ENCODE assay signal across 1 cellular context in the genomic region with DNA sequence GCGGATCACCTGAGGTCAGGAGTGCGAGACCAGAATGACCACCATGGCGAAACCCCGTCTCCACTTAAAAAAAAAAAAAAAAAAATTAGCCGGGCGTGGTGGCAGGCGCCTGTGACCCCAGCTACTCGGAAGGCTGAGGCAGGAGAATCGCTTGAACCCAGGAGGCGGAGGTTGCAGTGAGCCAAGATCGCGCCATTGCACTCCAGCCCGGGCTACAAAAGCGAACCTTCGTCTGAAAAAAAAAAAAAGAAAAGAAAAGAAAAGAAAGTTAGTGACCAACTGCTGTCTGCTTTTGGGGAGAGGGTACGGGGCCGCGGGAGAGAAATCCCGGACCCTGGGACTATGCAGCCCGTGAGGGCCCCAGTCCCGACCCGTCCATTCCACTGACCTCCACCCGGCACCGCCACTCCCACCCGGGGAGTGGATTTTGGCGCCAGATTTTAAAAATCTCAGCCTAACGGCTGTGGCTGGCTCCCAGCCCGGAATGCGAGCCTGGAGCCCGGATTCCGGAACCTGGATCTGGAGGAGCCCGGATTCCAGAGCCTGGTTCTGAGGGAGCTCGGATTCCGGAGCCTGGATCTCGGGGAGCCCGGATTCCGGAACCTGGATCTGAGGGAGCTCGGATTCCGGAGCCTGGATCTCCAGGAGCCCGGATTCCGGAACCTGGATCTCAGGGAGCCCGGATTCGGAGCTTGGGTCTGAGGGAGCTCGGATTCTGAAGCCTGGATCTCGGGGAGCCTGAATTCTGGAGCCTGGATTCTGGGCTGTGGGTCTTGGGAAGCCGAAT.
TF ChIP-seq lines count a peak whose summit lies in the region.

No MANE protein-coding gene starts in this region.

TF ChIP-seq in HEK293, 187 proteins besides CTCF, POLR2A, EP300 and RAD21 (continued from another document and continues in another):
- TF ChIP-seq, protein P1, sequence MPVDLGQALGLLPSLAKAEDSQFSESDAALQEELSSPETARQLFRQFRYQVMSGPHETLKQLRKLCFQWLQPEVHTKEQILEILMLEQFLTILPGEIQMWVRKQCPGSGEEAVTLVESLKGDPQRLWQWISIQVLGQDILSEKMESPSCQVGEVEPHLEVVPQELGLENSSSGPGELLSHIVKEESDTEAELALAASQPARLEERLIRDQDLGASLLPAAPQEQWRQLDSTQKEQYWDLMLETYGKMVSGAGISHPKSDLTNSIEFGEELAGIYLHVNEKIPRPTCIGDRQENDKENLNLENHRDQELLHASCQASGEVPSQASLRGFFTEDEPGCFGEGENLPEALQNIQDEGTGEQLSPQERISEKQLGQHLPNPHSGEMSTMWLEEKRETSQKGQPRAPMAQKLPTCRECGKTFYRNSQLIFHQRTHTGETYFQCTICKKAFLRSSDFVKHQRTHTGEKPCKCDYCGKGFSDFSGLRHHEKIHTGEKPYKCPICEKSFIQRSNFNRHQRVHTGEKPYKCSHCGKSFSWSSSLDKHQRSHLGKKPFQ (tag by site-specific recombination; IDR thresholded peaks at IDR 0.05): no peak
- TF ChIP-seq ZNF596 (tag by site-specific recombination; IDR thresholded peaks at IDR 0.05) (no peak), ZNF223 (tag by site-specific recombination; IDR thresholded peaks at IDR 0.05) (no peak), SCRT2 (tag by site-specific recombination; IDR thresholded peaks at IDR 0.05) (no peak), GLI4 (tag by site-specific recombination; IDR thresholded peaks at IDR 0.05) (no peak), ZNF621 (tag by site-specific recombination; IDR thresholded peaks at IDR 0.05) (no peak), ZNF777 (tag by site-specific recombination; IDR thresholded peaks at IDR 0.05; ENCODE audit: borderline replicate concordance) (no peak), OSR2 (tag by site-specific recombination; IDR thresholded peaks at IDR 0.05) (no peak), YY1 (tag by site-specific recombination; IDR thresholded peaks at IDR 0.05) (0 out of 2 replicates have a peak, but pooled peaks have one; percentile 42), ZNF354C (tag by site-specific recombination; IDR thresholded peaks at IDR 0.05; ENCODE audit: borderline replicate concordance, low read depth) (no peak), ZNF664 (tag by site-specific recombination; IDR thresholded peaks at IDR 0.05) (no peak), ZNF677 (tag by site-specific recombination; IDR thresholded peaks at IDR 0.05) (peak; percentile 67; the same call in 1 of the 2 replicates), ZNF626 (tag by site-specific recombination; IDR thresholded peaks at IDR 0.05) (no peak), ZNF571 (tag by site-specific recombination; IDR thresholded peaks at IDR 0.05) (no peak), ZBTB48 (tag by site-specific recombination; IDR thresholded peaks at IDR 0.05) (no peak), ZNF366 (tag by site-specific recombination; conservative IDR thresholded peaks at IDR 0.05) (no peak), ZFHX2 (tag by site-specific recombination; conservative IDR thresholded peaks at IDR 0.05) (no peak), ZNF521 (tag by site-specific recombination; IDR thresholded peaks at IDR 0.05) (no peak), ZNF23 (tag by site-specific recombination; IDR thresholded peaks at IDR 0.05; ENCODE audit: borderline replicate concordance) (no peak), ZNF404 (tag by site-specific recombination; IDR thresholded peaks at IDR 0.05) (no peak), ZNF623 (tag by site-specific recombination; IDR thresholded peaks at IDR 0.05) (peak; percentile 36; the same call in 1 of the 2 replicates), ZXDB (tag by site-specific recombination; IDR thresholded peaks at IDR 0.05) (peak; percentile 78), ZNF19 (tag by site-specific recombination; IDR thresholded peaks at IDR 0.05; ENCODE audit: low read depth) (no peak), ZNF211 (tag by site-specific recombination; IDR thresholded peaks at IDR 0.05; ENCODE audit: low read depth) (no peak), ZNF24 (tag by site-specific recombination; IDR thresholded peaks at IDR 0.05) (peak; percentile 86; the same call in 1 of the 2 replicates), ZNF558 (tag by site-specific recombination; IDR thresholded peaks at IDR 0.05) (peak; percentile 73), ZNF701 (tag by site-specific recombination; IDR thresholded peaks at IDR 0.05) (no peak), ZBTB17 (tag by site-specific recombination; IDR thresholded peaks at IDR 0.05) (peak; percentile 92), ZNF221 (tag by site-specific recombination; IDR thresholded peaks at IDR 0.05; ENCODE audit: borderline replicate concordance) (0 out of 2 replicates have a peak, but pooled peaks have one; percentile 89), ZNF391 (tag by site-specific recombination; IDR thresholded peaks at IDR 0.05; ENCODE audit: borderline replicate concordance, low read depth) (peak; percentile 66; the same call in 1 of the 2 replicates), ZNF416 (tag by site-specific recombination; IDR thresholded peaks at IDR 0.05) (no peak), ZNF132 (tag by site-specific recombination; IDR thresholded peaks at IDR 0.05; ENCODE audit: borderline replicate concordance) (no peak), ZNF302 (tag by site-specific recombination; IDR thresholded peaks at IDR 0.05; ENCODE audit: low read depth) (no peak), SP3 (tag by site-specific recombination; IDR thresholded peaks at IDR 0.05) (peak; percentile 44), ZNF175 (tag by site-specific recombination; IDR thresholded peaks at IDR 0.05) (no peak), MEIS1 (CRISPR knock-in tag; IDR thresholded peaks at IDR 0.05; ENCODE audit: borderline replicate concordance) (no peak)
- TF ChIP-seq, protein P2, sequence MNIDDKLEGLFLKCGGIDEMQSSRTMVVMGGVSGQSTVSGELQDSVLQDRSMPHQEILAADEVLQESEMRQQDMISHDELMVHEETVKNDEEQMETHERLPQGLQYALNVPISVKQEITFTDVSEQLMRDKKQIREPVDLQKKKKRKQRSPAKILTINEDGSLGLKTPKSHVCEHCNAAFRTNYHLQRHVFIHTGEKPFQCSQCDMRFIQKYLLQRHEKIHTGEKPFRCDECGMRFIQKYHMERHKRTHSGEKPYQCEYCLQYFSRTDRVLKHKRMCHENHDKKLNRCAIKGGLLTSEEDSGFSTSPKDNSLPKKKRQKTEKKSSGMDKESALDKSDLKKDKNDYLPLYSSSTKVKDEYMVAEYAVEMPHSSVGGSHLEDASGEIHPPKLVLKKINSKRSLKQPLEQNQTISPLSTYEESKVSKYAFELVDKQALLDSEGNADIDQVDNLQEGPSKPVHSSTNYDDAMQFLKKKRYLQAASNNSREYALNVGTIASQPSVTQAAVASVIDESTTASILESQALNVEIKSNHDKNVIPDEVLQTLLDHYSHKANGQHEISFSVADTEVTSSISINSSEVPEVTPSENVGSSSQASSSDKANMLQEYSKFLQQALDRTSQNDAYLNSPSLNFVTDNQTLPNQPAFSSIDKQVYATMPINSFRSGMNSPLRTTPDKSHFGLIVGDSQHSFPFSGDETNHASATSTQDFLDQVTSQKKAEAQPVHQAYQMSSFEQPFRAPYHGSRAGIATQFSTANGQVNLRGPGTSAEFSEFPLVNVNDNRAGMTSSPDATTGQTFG (tag by site-specific recombination; IDR thresholded peaks at IDR 0.05; ENCODE audit: borderline replicate concordance): no peak
- TF ChIP-seq, protein P3, sequence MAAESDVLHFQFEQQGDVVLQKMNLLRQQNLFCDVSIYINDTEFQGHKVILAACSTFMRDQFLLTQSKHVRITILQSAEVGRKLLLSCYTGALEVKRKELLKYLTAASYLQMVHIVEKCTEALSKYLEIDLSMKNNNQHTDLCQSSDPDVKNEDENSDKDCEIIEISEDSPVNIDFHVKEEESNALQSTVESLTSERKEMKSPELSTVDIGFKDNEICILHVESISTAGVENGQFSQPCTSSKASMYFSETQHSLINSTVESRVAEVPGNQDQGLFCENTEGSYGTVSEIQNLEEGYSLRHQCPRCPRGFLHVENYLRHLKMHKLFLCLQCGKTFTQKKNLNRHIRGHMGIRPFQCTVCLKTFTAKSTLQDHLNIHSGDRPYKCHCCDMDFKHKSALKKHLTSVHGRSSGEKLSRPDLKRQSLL (tag by site-specific recombination; IDR thresholded peaks at IDR 0.05): peak; percentile 100
- TF ChIP-seq, protein P4, sequence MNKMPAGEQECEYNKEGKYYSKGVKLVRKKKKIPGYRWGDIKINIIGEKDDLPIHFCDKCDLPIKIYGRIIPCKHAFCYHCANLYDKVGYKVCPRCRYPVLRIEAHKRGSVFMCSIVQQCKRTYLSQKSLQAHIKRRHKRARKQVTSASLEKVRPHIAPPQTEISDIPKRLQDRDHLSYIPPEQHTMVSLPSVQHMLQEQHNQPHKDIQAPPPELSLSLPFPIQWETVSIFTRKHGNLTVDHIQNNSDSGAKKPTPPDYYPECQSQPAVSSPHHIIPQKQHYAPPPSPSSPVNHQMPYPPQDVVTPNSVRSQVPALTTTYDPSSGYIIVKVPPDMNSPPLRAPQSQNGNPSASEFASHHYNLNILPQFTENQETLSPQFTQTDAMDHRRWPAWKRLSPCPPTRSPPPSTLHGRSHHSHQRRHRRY (tag by site-specific recombination; IDR thresholded peaks at IDR 0.05): no peak
- TF ChIP-seq, protein P5, sequence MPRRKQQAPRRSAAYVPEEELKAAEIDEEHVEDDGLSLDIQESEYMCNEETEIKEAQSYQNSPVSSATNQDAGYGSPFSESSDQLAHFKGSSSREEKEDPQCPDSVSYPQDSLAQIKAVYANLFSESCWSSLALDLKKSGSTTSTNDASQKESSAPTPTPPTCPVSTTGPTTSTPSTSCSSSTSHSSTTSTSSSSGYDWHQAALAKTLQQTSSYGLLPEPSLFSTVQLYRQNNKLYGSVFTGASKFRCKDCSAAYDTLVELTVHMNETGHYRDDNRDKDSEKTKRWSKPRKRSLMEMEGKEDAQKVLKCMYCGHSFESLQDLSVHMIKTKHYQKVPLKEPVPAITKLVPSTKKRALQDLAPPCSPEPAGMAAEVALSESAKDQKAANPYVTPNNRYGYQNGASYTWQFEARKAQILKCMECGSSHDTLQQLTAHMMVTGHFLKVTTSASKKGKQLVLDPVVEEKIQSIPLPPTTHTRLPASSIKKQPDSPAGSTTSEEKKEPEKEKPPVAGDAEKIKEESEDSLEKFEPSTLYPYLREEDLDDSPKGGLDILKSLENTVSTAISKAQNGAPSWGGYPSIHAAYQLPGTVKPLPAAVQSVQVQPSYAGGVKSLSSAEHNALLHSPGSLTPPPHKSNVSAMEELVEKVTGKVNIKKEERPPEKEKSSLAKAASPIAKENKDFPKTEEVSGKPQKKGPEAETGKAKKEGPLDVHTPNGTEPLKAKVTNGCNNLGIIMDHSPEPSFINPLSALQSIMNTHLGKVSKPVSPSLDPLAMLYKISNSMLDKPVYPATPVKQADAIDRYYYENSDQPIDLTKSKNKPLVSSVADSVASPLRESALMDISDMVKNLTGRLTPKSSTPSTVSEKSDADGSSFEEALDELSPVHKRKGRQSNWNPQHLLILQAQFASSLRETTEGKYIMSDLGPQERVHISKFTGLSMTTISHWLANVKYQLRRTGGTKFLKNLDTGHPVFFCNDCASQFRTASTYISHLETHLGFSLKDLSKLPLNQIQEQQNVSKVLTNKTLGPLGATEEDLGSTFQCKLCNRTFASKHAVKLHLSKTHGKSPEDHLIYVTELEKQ (tag by site-specific recombination; IDR thresholded peaks at IDR 0.05; ENCODE audit: borderline replicate concordance): peak; percentile 83; the same call in 1 of the 2 replicates
- TF ChIP-seq, protein P6, sequence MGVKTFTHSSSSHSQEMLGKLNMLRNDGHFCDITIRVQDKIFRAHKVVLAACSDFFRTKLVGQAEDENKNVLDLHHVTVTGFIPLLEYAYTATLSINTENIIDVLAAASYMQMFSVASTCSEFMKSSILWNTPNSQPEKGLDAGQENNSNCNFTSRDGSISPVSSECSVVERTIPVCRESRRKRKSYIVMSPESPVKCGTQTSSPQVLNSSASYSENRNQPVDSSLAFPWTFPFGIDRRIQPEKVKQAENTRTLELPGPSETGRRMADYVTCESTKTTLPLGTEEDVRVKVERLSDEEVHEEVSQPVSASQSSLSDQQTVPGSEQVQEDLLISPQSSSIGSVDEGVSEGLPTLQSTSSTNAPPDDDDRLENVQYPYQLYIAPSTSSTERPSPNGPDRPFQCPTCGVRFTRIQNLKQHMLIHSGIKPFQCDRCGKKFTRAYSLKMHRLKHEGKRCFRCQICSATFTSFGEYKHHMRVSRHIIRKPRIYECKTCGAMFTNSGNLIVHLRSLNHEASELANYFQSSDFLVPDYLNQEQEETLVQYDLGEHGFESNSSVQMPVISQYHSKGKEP (tag by site-specific recombination; IDR thresholded peaks at IDR 0.05): peak; percentile 86; the same call in 1 of the 2 replicates
- TF ChIP-seq, protein P7, sequence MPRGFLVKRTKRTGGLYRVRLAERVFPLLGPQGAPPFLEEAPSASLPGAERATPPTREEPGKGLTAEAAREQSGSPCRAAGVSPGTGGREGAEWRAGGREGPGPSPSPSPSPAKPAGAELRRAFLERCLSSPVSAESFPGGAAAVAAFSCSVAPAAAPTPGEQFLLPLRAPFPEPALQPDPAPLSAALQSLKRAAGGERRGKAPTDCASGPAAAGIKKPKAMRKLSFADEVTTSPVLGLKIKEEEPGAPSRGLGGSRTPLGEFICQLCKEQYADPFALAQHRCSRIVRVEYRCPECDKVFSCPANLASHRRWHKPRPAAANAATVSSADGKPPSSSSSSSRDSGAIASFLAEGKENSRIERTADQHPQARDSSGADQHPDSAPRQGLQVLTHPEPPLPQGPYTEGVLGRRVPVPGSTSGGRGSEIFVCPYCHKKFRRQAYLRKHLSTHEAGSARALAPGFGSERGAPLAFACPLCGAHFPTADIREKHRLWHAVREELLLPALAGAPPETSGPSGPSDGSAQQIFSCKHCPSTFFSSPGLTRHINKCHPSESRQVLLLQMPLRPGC (tag by site-specific recombination; IDR thresholded peaks at IDR 0.05): peak; percentile 97
- TF ChIP-seq, protein P8, sequence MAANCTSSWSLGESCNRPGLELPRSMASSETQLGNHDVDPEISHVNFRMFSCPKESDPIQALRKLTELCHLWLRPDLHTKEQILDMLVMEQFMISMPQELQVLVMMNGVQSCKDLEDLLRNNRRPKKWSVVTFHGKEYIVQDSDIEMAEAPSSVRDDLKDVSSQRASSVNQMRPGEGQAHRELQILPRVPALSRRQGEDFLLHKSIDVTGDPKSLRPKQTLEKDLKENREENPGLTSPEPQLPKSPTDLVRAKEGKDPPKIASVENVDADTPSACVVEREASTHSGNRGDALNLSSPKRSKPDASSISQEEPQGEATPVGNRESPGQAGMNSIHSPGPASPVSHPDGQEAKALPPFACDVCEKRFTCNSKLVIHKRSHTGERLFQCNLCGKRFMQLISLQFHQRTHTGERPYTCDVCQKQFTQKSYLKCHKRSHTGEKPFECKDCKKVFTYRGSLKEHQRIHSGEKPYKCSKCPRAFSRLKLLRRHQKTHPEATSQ (tag by site-specific recombination; IDR thresholded peaks at IDR 0.05): no peak
- TF ChIP-seq, protein P9, sequence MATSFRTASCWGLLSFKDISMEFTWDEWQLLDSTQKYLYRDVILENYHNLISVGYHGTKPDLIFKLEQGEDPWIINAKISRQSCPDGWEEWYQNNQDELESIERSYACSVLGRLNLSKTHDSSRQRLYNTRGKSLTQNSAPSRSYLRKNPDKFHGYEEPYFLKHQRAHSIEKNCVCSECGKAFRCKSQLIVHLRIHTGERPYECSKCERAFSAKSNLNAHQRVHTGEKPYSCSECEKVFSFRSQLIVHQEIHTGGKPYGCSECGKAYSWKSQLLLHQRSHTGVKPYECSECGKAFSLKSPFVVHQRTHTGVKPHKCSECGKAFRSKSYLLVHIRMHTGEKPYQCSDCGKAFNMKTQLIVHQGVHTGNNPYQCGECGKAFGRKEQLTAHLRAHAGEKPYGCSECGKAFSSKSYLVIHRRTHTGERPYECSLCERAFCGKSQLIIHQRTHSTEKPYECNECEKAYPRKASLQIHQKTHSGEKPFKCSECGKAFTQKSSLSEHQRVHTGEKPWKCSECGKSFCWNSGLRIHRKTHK (tag by site-specific recombination; IDR thresholded peaks at IDR 0.05): no peak
